In the genomic region with DNA sequence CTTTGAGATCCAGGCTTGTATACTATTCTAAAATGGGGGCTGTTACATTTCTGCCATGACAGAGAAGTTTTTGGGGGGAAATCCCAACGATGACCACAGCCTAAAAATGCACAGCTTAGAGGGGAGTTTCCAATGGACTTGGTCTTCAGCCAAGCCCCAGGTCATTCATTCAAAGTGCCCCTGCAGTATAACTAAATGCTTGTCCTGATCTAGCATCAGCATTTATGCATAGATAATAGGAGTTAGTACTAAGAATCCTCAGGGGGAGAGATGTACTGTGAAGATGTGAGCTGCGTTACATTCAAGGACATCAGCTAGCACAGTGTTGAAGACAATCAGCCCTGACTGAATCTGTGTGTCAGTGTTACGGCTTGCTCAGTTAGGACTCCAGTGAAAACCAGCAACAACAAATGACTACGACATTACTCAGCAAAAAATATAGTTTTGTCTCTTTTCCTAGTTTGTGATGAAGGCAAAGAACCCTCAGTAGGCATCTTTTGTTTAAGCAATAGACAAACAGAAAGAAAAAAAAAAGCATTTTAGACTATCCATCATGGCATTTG, we compare ENCODE assay signal across 8 cellular contexts.
DNase-seq lines count a peak whose midpoint lies in the region; ATAC-seq and TF ChIP-seq lines count a peak whose summit lies in the region.

No MANE protein-coding gene starts in this region.

- ATAC-seq in HG02885 (IDR thresholded peaks at IDR 0.05; ENCODE audit: poor library complexity, unreplicated experiment) (peak; percentile 63), activated B cell treated with CpG ODN at 0.5 μM for 24 hours (ENCODE audit: low read depth) (peak; percentile 68)

- peak overlapping the region; percentile 8 for H3K4me3 ChIP-seq in skeletal muscle satellite cell (ENCODE audit: low read length)

- no peaks in the 10 kb centered on the region for H3K36me3 Mint-ChIP-seq in activated B cell treated with CpG ODN at 0.5 μM for 24 hours (ENCODE audit: low read depth)
- no peaks in the 10 kb centered on the region for H3K36me3 Mint-ChIP-seq in type B pancreatic cell

- no peaks in the 10 kb centered on the region for H3K27me3 ChIP-seq in skeletal muscle satellite cell (ENCODE audit: control insufficient read depth, insufficient read depth, low read length)

- no peaks in the 10 kb centered on the region for H3K9me3 ChIP-seq in skeletal muscle satellite cell (replicated peaks; ENCODE audit: low read length)

- CTCF ChIA-PET in activated B cell treated with CpG ODN at 0.5 μM for 24 hours (lab: Charles Lee): no interaction called here

- H3K4me2 ChIP-seq in skeletal muscle satellite cell (ENCODE audit: low read length): peak overlapping the region; percentile 23

- H3K4me1 Mint-ChIP-seq in activated B cell treated with CpG ODN at 0.5 μM for 24 hours: peaks cover 33% of the 10 kb centered on the region
- H3K4me1 Mint-ChIP-seq in type B pancreatic cell (ENCODE audit: unreplicated experiment): peaks cover 14% of the 10 kb centered on the region

- H3K27ac Mint-ChIP-seq in activated B cell treated with CpG ODN at 0.5 μM for 24 hours (peak overlapping the region; percentile 55), type B pancreatic cell (no peak overlapping the region)

- peak overlapping the region; percentile 81 for H3K9ac ChIP-seq in skeletal muscle satellite cell (ENCODE audit: low read depth, low read length)

- TF ChIP-seq CTCF in activated B cell treated with CpG ODN at 0.5 μM for 24 hours (IDR thresholded peaks at IDR 0.05) (no peak), type B pancreatic cell (conservative IDR thresholded peaks at IDR 0.05) (no peak)

- no peaks in the 10 kb centered on the region for H3K36me3 ChIP-seq in skeletal muscle satellite cell (ENCODE audit: insufficient read depth, low read length)

- peak overlapping the region; percentile 11 for H3K4me3 Mint-ChIP-seq in activated B cell treated with CpG ODN at 0.5 μM for 24 hours
- H3K4me3 Mint-ChIP-seq in type B pancreatic cell: no peak overlapping the region

- H3K27me3 Mint-ChIP-seq in activated B cell treated with CpG ODN at 0.5 μM for 24 hours (no peaks in the 10 kb centered on the region), type B pancreatic cell (peaks cover 3% of the 10 kb centered on the region)

- peak; percentile 23 to 48 for DNase-seq in activated CD4-positive, alpha-beta T cell treated with anti-CD3 and anti-CD28 coated beads, Interleukin-2, amount 50 U/mL, for 48 hours
- no peak for DNase-seq in activated CD4-positive, alpha-beta T cell treated with anti-CD3 and anti-CD28 coated beads, Interleukin-2, amount 50 U/mL, for 1 hour
- no peak for DNase-seq in activated B cell treated with CpG ODN at 0.5 μM for 24 hours
- DNase-seq in activated gamma-delta T cell treated with Interleukin-2 at 50 U/mL for 16 hours: no peak
- no peak for DNase-seq in type B pancreatic cell (ENCODE audit: extremely low spot score, unreplicated experiment)
- DNase-seq in NCI-H2196 (lab: John Stamatoyannopoulos, UW; ENCODE audit: unreplicated experiment): no peak

- intact Hi-C loops in activated B cell treated with CpG ODN at 0.5 μM for 24 hours (cut with micrococcal nuclease): loop anchor here (1.0 to 2.0 kb wide), 2 partner anchors 24 to 26 kb away; a partner anchor contains a TSS

- H3K9me3 Mint-ChIP-seq in activated B cell treated with CpG ODN at 0.5 μM for 24 hours: no peaks in the 10 kb centered on the region
- H3K9me3 Mint-ChIP-seq in type B pancreatic cell: no peaks in the 10 kb centered on the region

- H3K4me1 ChIP-seq in skeletal muscle satellite cell (ENCODE audit: control insufficient read depth, insufficient read depth, low read length): peaks cover 42% of the 10 kb centered on the region

- POLR2A ChIA-PET in activated B cell treated with CpG ODN at 0.5 μM for 24 hours (lab: Charles Lee): interaction anchor here (0.8 to 1.1 kb wide), 2 partner anchors 27 to 175 kb away, joined by 3 to 4 read pairs; a partner anchor contains a TSS

Comparison
In these comparisons a context has a peak if more than half of its experiments do, and no peak if none do; other contexts are left out.
1. DNase-seq: peak in activated CD4-positive, alpha-beta T cell treated with anti-CD3 and anti-CD28 coated beads, Interleukin-2, amount 50 U/mL, for 48 hours (2 of 2); none in activated CD4-positive, alpha-beta T cell treated with anti-CD3 and anti-CD28 coated beads, Interleukin-2, amount 50 U/mL, for 1 hour (single experiment), activated B cell treated with CpG ODN at 0.5 μM for 24 hours (single experiment), activated gamma-delta T cell treated with Interleukin-2 at 50 U/mL for 16 hours (single experiment), type B pancreatic cell (single experiment) and NCI-H2196 (single experiment).